Comparison of ENCODE assay signal across 11 cellular contexts in genomic region chr3:188049890-188050530, GRCh38.
DNase-seq lines count a peak whose midpoint lies in the region; ATAC-seq and TF ChIP-seq lines count a peak whose summit lies in the region.
"Had no signal": no experiment of that assay in that cellular context is flagged by ENCODE, and none has a peak within 500 bp of the region (broad histone marks: within the 10 kb centered on the region; RNA-seq: fewer than 3 reads in every experiment).

No MANE protein-coding gene starts in this region.

- DNase-seq in activated gamma-delta T cell treated with Interleukin-2 at 50 U/mL for 16 hours (peak; percentile 29), activated gamma-delta T cell (lab: John Stamatoyannopoulos, UW) (no peak), germinal center (ENCODE audit: low spot score) (peak; percentile 51), tibial artery (no peak), NCI-H2081 (lab: John Stamatoyannopoulos, UW) (no peak), mucosa of gallbladder (ENCODE audit: low spot score) (no peak)
- peak; percentile 70 for DNase-seq in activated CD8-positive, alpha-beta T cell treated with anti-CD3 and anti-CD28 coated beads, Interleukin-2, amount 10 ng/mL, durations not matched to agents 7 days and 5 days
- DNase-seq: ACHN, glutamatergic neuron had no signal

- peak overlapping the region; percentile 91 to 94 for H3K27ac ChIP-seq in tibial artery
- H3K27ac ChIP-seq: VCaP had no signal

- TF ChIP-seq CTCF in tibial artery (IDR thresholded peaks at IDR 0.05) = no peak

- POLR2A ChIA-PET in activated CD8-positive, alpha-beta T cell treated with anti-CD3 and anti-CD28 coated beads, Interleukin-2, amount 10 ng/mL, durations not matched to agents 7 days and 5 days (lab: Charles Lee) = interaction anchor here (0.6 to 1.9 kb wide), 6 partner anchors 12 to 307 kb away, joined by 3 to 5 read pairs (median 4); no protein-coding TSS in a partner anchor

- intact Hi-C loops in tibial artery (cut with DNase I; ENCODE audit: low total_unique reads) = loop anchor here (5.0 kb wide), 4 partner anchors 102 to 902 kb away; partner anchors contain the start of genes BCL6 and LPP

- peaks cover 48% of the 10 kb centered on the region for H3K4me1 Mint-ChIP-seq in activated CD8-positive, alpha-beta T cell treated with anti-CD3 and anti-CD28 coated beads, Interleukin-2, amount 10 ng/mL, durations not matched to agents 7 days and 5 days (ENCODE audit: low read depth)

- H3K4me1 ChIP-seq in tibial artery = peaks cover 11 to 50% (median 40%) of the 10 kb centered on the region in 4 donors

- no peaks in the 10 kb centered on the region for H3K27me3 ChIP-seq in tibial artery

- peak overlapping the region; percentile 80 for H3K27ac Mint-ChIP-seq in activated CD8-positive, alpha-beta T cell treated with anti-CD3 and anti-CD28 coated beads, Interleukin-2, amount 10 ng/mL, durations not matched to agents 7 days and 5 days

- H3K36me3 ChIP-seq in tibial artery = no peaks in the 10 kb centered on the region

- H3K27me3 Mint-ChIP-seq in activated CD8-positive, alpha-beta T cell treated with anti-CD3 and anti-CD28 coated beads, Interleukin-2, amount 10 ng/mL, durations not matched to agents 7 days and 5 days (ENCODE audit: low read depth) = no peaks in the 10 kb centered on the region

- CTCF ChIA-PET in activated CD8-positive, alpha-beta T cell treated with anti-CD3 and anti-CD28 coated beads, Interleukin-2, amount 10 ng/mL, durations not matched to agents 7 days and 5 days (lab: Charles Lee) = interaction anchor here (0.9 to 2.6 kb wide), 10 partner anchors 9 to 312 kb away, joined by 3 to 17 read pairs (median 6); no protein-coding TSS in a partner anchor

- no peaks in the 10 kb centered on the region for H3K36me3 Mint-ChIP-seq in activated CD8-positive, alpha-beta T cell treated with anti-CD3 and anti-CD28 coated beads, Interleukin-2, amount 10 ng/mL, durations not matched to agents 7 days and 5 days (ENCODE audit: low read depth)

- H3K4me3 Mint-ChIP-seq in activated CD8-positive, alpha-beta T cell treated with anti-CD3 and anti-CD28 coated beads, Interleukin-2, amount 10 ng/mL, durations not matched to agents 7 days and 5 days = peak overlapping the region; percentile 44

- H3K9me3 ChIP-seq in tibial artery = no peaks in the 10 kb centered on the region

- H3K4me3 ChIP-seq in tibial artery = no peak overlapping the region

- H3K9me3 Mint-ChIP-seq in activated CD8-positive, alpha-beta T cell treated with anti-CD3 and anti-CD28 coated beads, Interleukin-2, amount 10 ng/mL, durations not matched to agents 7 days and 5 days (ENCODE audit: insufficient read depth) = no peaks in the 10 kb centered on the region

- peak; percentile 93 for ATAC-seq in activated CD8-positive, alpha-beta T cell treated with anti-CD3 and anti-CD28 coated beads, Interleukin-2, amount 10 ng/mL, durations not matched to agents 7 days and 5 days
- ATAC-seq in GM21576 (IDR thresholded peaks at IDR 0.05; ENCODE audit: unreplicated experiment) = no peak

Comparison
In these comparisons a context has a peak if more than half of its experiments do, and no peak if none do; other contexts are left out.
1. DNase-seq: peak in activated gamma-delta T cell treated with Interleukin-2 at 50 U/mL for 16 hours (single experiment), activated CD8-positive, alpha-beta T cell treated with anti-CD3 and anti-CD28 coated beads, Interleukin-2, amount 10 ng/mL, durations not matched to agents 7 days and 5 days (single experiment) and germinal center (single experiment); none in activated gamma-delta T cell (single experiment), tibial artery (0 of 2), NCI-H2081 (0 of 2) and mucosa of gallbladder (single experiment).